1 cellular context compared by ENCODE assay signal in the genomic region with DNA sequence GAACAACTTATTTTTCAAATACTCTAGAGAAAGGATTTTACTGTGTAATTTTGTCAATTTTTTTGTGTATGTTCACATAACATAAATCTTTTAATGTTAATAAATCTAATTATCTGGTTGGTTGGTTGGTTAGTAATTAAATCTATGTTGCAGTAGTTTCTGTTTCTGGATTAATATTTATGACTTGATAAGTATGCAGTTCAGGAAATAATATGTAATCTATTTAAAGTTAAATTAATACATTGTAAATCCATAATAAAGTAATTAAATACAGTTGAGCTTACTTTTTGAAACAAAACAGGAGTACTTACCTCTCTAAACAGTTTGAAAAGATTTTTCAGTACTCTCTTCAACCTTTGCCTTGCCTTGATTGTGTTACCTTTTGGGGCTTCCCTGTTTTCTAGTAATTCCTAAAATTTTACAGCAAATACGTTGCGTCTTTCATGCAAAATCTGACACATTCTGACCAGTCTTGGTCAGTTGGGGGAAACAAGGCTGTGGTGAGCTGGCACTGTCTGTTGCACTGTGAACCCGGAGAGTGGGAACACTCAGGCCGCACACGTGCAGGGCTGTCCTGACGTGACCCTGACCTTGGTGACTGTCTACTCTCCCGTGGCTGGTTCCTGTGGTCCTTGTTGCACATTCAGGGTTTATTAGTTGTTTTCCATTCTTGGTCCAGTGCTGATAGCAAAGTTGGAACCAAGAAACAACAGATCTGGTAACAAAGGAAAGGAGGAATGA.
TF ChIP-seq lines count a peak whose summit lies in the region.

No MANE protein-coding gene starts in this region.

TF ChIP-seq in HepG2, 621 proteins besides CTCF, POLR2A, EP300 and RAD21 (continued from another document and continues in another):
- TF ChIP-seq, protein P1, sequence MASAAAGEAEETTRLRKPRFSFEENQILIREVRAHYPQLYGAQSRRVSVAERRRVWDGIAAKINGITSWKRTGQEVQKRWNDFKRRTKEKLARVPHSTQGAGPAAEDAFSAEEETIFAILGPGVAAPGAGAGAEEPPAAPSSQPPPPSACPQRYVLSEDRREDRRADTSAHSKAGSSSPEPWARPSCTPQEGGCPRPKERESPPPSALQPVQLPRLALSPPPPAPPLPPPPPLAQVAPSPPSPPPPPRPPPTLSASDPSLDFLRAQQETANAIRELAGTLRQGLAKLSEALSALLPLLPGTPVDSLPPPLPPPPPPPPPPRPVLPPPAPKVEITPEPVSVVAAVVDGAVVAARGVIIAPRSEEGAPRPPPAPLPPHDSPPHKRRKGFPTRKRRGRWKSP (CRISPR knock-in tag; IDR thresholded peaks at IDR 0.05): peak; percentile 36; the same call in 1 of the 2 replicates
- TF ChIP-seq TEAD3 (CRISPR knock-in tag; optimal IDR thresholded peaks at IDR 0.05; ENCODE audit: borderline replicate concordance) (peak; percentile 79), IRF2 (CRISPR knock-in tag; IDR thresholded peaks at IDR 0.05) (peak; percentile 68; the same call in 1 of the 2 replicates), ZNF570 (CRISPR knock-in tag; IDR thresholded peaks at IDR 0.05; ENCODE audit: borderline replicate concordance) (no peak), HOXA5 (CRISPR knock-in tag; IDR thresholded peaks at IDR 0.05) (no peak), SALL1 (CRISPR knock-in tag; IDR thresholded peaks at IDR 0.05) (peak; percentile 96), NONO (IDR thresholded peaks at IDR 0.05) (no peak), NONO (CRISPR knock-in tag; conservative IDR thresholded peaks at IDR 0.05) (peak; percentile 38; the same call in 1 of the 2 replicates), HNF4G (IDR thresholded peaks at IDR 0.05; ENCODE audit: borderline replicate concordance, low read depth, low read length) (peak; percentile 74; the same call in 1 of the 2 replicates), HNF4G (CRISPR knock-in tag; IDR thresholded peaks at IDR 0.05; ENCODE audit: borderline replicate concordance, low read depth) (peak; percentile 26; the same call in 1 of the 2 replicates), NPAS2 (CRISPR knock-in tag; IDR thresholded peaks at IDR 0.05; ENCODE audit: borderline replicate concordance) (no peak), ZNF792 (CRISPR knock-in tag; IDR thresholded peaks at IDR 0.05) (peak; percentile 52; the same call in 1 of the 2 replicates), SATB2 (CRISPR knock-in tag; IDR thresholded peaks at IDR 0.05) (no peak), MYC (CRISPR knock-in tag; IDR thresholded peaks at IDR 0.05; ENCODE audit: borderline replicate concordance) (peak; percentile 88), ARNTL (CRISPR knock-in tag; IDR thresholded peaks at IDR 0.05) (peak; percentile 96), FOXK1 (CRISPR knock-in tag; IDR thresholded peaks at IDR 0.05; ENCODE audit: borderline replicate concordance, low read depth) (peak; percentile 83; the same call in 1 of the 2 replicates), MXD4 (CRISPR knock-in tag; IDR thresholded peaks at IDR 0.05) (peak; percentile 88), ZNF644 (CRISPR knock-in tag; IDR thresholded peaks at IDR 0.05; ENCODE audit: low read depth) (peak; percentile 68; the same call in 1 of the 2 replicates), ONECUT2 (CRISPR knock-in tag; IDR thresholded peaks at IDR 0.05) (no peak), NR2C2 (CRISPR knock-in tag; IDR thresholded peaks at IDR 0.05; ENCODE audit: borderline replicate concordance) (peak; percentile 54; the same call in 1 of the 2 replicates), FOXP1 (IDR thresholded peaks at IDR 0.05) (no peak), FOXP1 (CRISPR knock-in tag; IDR thresholded peaks at IDR 0.05) (peak; percentile 68), RXRA (CRISPR knock-in tag; IDR thresholded peaks at IDR 0.05) (peak; percentile 99), ZNF205 (CRISPR knock-in tag; IDR thresholded peaks at IDR 0.05) (peak; percentile 69), NCOR1 (IDR thresholded peaks at IDR 0.05; ENCODE audit: borderline replicate concordance, low read length) (peak; percentile 84), ZNF747 (CRISPR knock-in tag; IDR thresholded peaks at IDR 0.05; ENCODE audit: borderline replicate concordance) (peak; percentile 25; the same call in 1 of the 2 replicates), HMG20B (CRISPR knock-in tag; conservative IDR thresholded peaks at IDR 0.05) (no peak), KAT7 (CRISPR knock-in tag; IDR thresholded peaks at IDR 0.05; ENCODE audit: borderline replicate concordance) (0 out of 2 replicates have a peak, but pooled peaks have one; percentile 36), ZNF607 (CRISPR knock-in tag; IDR thresholded peaks at IDR 0.05; ENCODE audit: borderline replicate concordance) (0 out of 2 replicates have a peak, but pooled peaks have one; percentile 18), SOX5 (CRISPR knock-in tag; IDR thresholded peaks at IDR 0.05; ENCODE audit: borderline replicate concordance) (peak; percentile 72; the same call in 1 of the 2 replicates), HES4 (CRISPR knock-in tag; IDR thresholded peaks at IDR 0.05; ENCODE audit: borderline replicate concordance) (0 out of 2 replicates have a peak, but pooled peaks have one; percentile 28), NAIF1 (CRISPR knock-in tag; IDR thresholded peaks at IDR 0.05; ENCODE audit: borderline replicate concordance) (no peak), GATAD2A (CRISPR knock-in tag; IDR thresholded peaks at IDR 0.05) (peak; percentile 88)
- TF ChIP-seq, protein P2, sequence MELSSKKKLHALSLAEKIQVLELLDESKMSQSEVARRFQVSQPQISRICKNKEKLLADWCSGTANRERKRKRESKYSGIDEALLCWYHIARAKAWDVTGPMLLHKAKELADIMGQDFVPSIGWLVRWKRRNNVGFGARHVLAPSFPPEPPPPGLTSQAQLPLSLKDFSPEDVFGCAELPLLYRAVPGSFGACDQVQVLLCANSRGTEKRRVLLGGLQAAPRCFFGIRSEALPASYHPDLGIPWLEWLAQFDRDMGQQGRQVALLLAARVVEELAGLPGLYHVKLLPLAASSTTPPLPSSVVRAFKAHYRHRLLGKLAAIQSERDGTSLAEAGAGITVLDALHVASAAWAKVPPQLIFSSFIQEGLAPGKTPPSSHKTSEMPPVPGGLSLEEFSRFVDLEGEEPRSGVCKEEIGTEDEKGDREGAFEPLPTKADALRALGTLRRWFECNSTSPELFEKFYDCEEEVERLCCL (CRISPR knock-in tag; IDR thresholded peaks at IDR 0.05; ENCODE audit: borderline replicate concordance): no peak
- TF ChIP-seq, protein P3, sequence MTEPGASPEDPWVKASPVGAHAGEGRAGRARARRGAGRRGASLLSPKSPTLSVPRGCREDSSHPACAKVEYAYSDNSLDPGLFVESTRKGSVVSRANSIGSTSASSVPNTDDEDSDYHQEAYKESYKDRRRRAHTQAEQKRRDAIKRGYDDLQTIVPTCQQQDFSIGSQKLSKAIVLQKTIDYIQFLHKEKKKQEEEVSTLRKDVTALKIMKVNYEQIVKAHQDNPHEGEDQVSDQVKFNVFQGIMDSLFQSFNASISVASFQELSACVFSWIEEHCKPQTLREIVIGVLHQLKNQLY (CRISPR knock-in tag; IDR thresholded peaks at IDR 0.05): peak; percentile 95
- TF ChIP-seq, protein P4, sequence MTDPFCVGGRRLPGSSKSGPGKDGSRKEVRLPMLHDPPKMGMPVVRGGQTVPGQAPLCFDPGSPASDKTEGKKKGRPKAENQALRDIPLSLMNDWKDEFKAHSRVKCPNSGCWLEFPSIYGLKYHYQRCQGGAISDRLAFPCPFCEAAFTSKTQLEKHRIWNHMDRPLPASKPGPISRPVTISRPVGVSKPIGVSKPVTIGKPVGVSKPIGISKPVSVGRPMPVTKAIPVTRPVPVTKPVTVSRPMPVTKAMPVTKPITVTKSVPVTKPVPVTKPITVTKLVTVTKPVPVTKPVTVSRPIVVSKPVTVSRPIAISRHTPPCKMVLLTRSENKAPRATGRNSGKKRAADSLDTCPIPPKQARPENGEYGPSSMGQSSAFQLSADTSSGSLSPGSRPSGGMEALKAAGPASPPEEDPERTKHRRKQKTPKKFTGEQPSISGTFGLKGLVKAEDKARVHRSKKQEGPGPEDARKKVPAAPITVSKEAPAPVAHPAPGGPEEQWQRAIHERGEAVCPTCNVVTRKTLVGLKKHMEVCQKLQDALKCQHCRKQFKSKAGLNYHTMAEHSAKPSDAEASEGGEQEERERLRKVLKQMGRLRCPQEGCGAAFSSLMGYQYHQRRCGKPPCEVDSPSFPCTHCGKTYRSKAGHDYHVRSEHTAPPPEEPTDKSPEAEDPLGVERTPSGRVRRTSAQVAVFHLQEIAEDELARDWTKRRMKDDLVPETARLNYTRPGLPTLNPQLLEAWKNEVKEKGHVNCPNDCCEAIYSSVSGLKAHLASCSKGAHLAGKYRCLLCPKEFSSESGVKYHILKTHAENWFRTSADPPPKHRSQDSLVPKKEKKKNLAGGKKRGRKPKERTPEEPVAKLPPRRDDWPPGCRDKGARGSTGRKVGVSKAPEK (CRISPR knock-in tag; IDR thresholded peaks at IDR 0.05; ENCODE audit: borderline replicate concordance): 0 out of 2 replicates have a peak, but pooled peaks have one; percentile 72
- TF ChIP-seq, protein P5, sequence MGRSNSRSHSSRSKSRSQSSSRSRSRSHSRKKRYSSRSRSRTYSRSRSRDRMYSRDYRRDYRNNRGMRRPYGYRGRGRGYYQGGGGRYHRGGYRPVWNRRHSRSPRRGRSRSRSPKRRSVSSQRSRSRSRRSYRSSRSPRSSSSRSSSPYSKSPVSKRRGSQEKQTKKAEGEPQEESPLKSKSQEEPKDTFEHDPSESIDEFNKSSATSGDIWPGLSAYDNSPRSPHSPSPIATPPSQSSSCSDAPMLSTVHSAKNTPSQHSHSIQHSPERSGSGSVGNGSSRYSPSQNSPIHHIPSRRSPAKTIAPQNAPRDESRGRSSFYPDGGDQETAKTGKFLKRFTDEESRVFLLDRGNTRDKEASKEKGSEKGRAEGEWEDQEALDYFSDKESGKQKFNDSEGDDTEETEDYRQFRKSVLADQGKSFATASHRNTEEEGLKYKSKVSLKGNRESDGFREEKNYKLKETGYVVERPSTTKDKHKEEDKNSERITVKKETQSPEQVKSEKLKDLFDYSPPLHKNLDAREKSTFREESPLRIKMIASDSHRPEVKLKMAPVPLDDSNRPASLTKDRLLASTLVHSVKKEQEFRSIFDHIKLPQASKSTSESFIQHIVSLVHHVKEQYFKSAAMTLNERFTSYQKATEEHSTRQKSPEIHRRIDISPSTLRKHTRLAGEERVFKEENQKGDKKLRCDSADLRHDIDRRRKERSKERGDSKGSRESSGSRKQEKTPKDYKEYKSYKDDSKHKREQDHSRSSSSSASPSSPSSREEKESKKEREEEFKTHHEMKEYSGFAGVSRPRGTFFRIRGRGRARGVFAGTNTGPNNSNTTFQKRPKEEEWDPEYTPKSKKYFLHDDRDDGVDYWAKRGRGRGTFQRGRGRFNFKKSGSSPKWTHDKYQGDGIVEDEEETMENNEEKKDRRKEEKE (IDR thresholded peaks at IDR 0.05): no peak
- TF ChIP-seq, protein P6, sequence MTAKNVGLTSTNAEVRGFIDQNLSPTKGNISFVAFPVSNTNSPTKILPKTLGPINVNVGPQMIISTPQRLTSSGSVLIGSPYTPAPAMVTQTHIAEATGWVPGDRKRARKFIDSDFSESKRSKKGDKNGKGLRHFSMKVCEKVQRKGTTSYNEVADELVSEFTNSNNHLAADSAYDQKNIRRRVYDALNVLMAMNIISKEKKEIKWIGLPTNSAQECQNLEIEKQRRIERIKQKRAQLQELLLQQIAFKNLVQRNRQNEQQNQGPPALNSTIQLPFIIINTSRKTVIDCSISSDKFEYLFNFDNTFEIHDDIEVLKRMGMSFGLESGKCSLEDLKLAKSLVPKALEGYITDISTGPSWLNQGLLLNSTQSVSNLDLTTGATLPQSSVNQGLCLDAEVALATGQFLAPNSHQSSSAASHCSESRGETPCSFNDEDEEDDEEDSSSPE (CRISPR knock-in tag; IDR thresholded peaks at IDR 0.05): peak; percentile 70
- TF ChIP-seq, protein P7, sequence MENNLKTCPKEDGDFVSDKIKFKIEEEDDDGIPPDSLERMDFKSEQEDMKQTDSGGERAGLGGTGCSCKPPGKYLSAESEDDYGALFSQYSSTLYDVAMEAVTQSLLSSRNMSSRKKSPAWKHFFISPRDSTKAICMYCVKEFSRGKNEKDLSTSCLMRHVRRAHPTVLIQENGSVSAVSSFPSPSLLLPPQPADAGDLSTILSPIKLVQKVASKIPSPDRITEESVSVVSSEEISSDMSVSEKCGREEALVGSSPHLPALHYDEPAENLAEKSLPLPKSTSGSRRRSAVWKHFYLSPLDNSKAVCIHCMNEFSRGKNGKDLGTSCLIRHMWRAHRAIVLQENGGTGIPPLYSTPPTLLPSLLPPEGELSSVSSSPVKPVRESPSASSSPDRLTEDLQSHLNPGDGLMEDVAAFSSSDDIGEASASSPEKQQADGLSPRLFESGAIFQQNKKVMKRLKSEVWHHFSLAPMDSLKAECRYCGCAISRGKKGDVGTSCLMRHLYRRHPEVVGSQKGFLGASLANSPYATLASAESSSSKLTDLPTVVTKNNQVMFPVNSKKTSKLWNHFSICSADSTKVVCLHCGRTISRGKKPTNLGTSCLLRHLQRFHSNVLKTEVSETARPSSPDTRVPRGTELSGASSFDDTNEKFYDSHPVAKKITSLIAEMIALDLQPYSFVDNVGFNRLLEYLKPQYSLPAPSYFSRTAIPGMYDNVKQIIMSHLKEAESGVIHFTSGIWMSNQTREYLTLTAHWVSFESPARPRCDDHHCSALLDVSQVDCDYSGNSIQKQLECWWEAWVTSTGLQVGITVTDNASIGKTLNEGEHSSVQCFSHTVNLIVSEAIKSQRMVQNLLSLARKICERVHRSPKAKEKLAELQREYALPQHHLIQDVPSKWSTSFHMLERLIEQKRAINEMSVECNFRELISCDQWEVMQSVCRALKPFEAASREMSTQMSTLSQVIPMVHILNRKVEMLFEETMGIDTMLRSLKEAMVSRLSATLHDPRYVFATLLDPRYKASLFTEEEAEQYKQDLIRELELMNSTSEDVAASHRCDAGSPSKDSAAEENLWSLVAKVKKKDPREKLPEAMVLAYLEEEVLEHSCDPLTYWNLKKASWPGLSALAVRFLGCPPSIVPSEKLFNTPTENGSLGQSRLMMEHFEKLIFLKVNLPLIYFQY (CRISPR knock-in tag; IDR thresholded peaks at IDR 0.05; ENCODE audit: borderline replicate concordance): no peak
- TF ChIP-seq, protein P8, sequence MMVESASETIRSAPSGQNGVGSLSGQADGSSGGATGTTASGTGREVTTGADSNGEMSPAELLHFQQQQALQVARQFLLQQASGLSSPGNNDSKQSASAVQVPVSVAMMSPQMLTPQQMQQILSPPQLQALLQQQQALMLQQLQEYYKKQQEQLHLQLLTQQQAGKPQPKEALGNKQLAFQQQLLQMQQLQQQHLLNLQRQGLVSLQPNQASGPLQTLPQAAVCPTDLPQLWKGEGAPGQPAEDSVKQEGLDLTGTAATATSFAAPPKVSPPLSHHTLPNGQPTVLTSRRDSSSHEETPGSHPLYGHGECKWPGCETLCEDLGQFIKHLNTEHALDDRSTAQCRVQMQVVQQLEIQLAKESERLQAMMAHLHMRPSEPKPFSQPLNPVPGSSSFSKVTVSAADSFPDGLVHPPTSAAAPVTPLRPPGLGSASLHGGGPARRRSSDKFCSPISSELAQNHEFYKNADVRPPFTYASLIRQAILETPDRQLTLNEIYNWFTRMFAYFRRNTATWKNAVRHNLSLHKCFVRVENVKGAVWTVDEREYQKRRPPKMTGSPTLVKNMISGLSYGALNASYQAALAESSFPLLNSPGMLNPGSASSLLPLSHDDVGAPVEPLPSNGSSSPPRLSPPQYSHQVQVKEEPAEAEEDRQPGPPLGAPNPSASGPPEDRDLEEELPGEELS (CRISPR knock-in tag; IDR thresholded peaks at IDR 0.05): peak; percentile 30; the same call in 1 of the 2 replicates
